ENCODE assay signal across 9 cellular contexts in the genomic region with DNA sequence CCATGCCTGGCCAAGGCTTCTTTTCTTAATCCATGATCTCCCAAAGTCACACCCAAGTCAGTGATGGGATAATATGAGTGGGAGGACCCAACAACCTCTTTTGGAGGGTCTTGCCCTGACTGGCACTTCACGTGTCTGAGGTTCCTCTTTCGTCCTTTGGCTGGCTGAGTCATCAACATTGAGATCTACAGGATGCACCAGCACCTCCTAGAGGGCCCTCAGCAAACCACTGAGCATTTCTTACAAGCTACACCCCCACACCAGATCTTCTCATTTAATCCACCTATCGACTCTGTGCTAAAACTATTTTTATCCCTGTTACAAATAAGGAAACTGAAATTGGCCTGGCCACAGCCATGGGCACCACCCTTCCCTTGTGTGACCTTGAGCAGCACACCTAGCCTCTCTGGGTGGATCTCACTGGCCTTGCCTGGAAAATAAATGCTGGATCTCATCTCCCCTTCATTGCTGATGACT.
DNase-seq lines count a peak whose midpoint lies in the region; ATAC-seq and TF ChIP-seq lines count a peak whose summit lies in the region.
"Had no signal": no experiment of that assay in that cellular context is flagged by ENCODE, and none has a peak within 500 bp of the region (broad histone marks: within the 10 kb centered on the region; RNA-seq: fewer than 3 reads in every experiment).

No MANE protein-coding gene starts in this region.

- peak; percentile 84 for ATAC-seq in GM21515 (IDR thresholded peaks at IDR 0.05; ENCODE audit: unreplicated experiment)

- H3K4me1 ChIP-seq in effector memory CD4-positive, alpha-beta T cell (ENCODE audit: control insufficient read depth, insufficient read depth, low read length, poor library complexity, severe bottlenecking): peaks cover 26% of the 10 kb centered on the region
- peaks cover 51 to 99% (median 75%) of the 10 kb centered on the region in 6 donors for H3K4me1 ChIP-seq in spleen

- H3K4me3 ChIP-seq in effector memory CD4-positive, alpha-beta T cell (ENCODE audit: insufficient read depth, low read depth, low read length, poor library complexity, severe bottlenecking): no peak overlapping the region
- H3K4me3 ChIP-seq in spleen: peak overlapping the region in 1 of 8 donors; percentile 30
- H3K4me3 ChIP-seq: SJSA1 had no signal

- H3K36me3 ChIP-seq in effector memory CD4-positive, alpha-beta T cell (ENCODE audit: control insufficient read depth, insufficient read depth, low read length): peaks cover 52% of the 10 kb centered on the region
- H3K36me3 ChIP-seq in spleen: peaks cover 0 to 87% (median 53%) of the 10 kb centered on the region in 6 donors

- DNase-seq in EL (peak; percentile 41), HPDE6-E6E7 (ENCODE audit: extremely low spot score) (peak; percentile 12), spleen (peak; percentile 82), NCI-H748 treated with DMSO at 0.1 percent for 48 hours (lab: John Stamatoyannopoulos, UW) (no peak), epidermal melanocyte (ENCODE audit: insufficient read length, low spot score) (no peak)
- peak; percentile 53 to 59 for DNase-seq in activated CD4-positive, alpha-beta T cell treated with anti-CD3 and anti-CD28 coated beads for 24 hours (ENCODE audit: low read depth in 2 of 2)
- peak; percentile 42 to 51 (median 49) for DNase-seq in effector memory CD4-positive, alpha-beta T cell

- intact Hi-C loops in spleen (cut with DNase I; ENCODE audit: low total_unique reads): loop anchor here (10.0 kb wide), 1 partner anchor 52 kb away; no protein-coding TSS in a partner anchor

- 4 to 19% (median 8%) methylated on average over 3 of the region's 3 CpGs for WGBS in spleen, 5 donors

- TF ChIP-seq POLR2A in spleen (IDR thresholded peaks at IDR 0.05): no peak

- no peaks in the 10 kb centered on the region for H3K27me3 ChIP-seq in effector memory CD4-positive, alpha-beta T cell (replicated peaks; ENCODE audit: control insufficient read depth, insufficient read depth, low read length, poor library complexity, severe bottlenecking)
- H3K27me3 ChIP-seq in spleen (replicated peaks in 1 of 7): no peaks in the 10 kb centered on the region
- H3K27me3 ChIP-seq: SJSA1 had no signal

- H3K27ac ChIP-seq in effector memory CD4-positive, alpha-beta T cell (ENCODE audit: insufficient read depth, low read length, poor library complexity, severe bottlenecking): peak overlapping the region; percentile 16
- peak overlapping the region; percentile 32 to 80 (median 62) for H3K27ac ChIP-seq in spleen
- H3K27ac ChIP-seq: SJSA1 had no signal

- TF ChIP-seq CTCF in spleen (IDR thresholded peaks at IDR 0.05 in 8 of 11, conservative IDR thresholded peaks at IDR 0.05 in 3 of 11): peak; percentile 51 to 85 (median 72)

- no peaks in the 10 kb centered on the region for H3K9me3 ChIP-seq in effector memory CD4-positive, alpha-beta T cell (ENCODE audit: control insufficient read depth, low read length)
- H3K9me3 ChIP-seq in spleen: no peaks in the 10 kb centered on the region
- H3K9me3 ChIP-seq: SJSA1 had no signal

Comparison
In these comparisons a context has a peak if more than half of its experiments do, and no peak if none do; other contexts are left out.
1. DNase-seq: peak in EL (single experiment), HPDE6-E6E7 (single experiment), activated CD4-positive, alpha-beta T cell treated with anti-CD3 and anti-CD28 coated beads for 24 hours (2 of 2), effector memory CD4-positive, alpha-beta T cell (3 of 3) and spleen (single experiment); none in NCI-H748 treated with DMSO at 0.1 percent for 48 hours (single experiment) and epidermal melanocyte (single experiment).